In genomic region chr7:83655951-83656556, GRCh38 we compare ENCODE assay signal across 8 cellular contexts. TPM values are rescaled to one million over a fixed set of nuclear protein-coding genes. Genes with fewer than 3 reads are reported as not detected.
DNase-seq lines count a peak whose midpoint lies in the region; ATAC-seq, FAIRE-seq and TF ChIP-seq lines count a peak whose summit lies in the region.

No MANE protein-coding gene starts in this region.

- CTCF ChIA-PET in endothelial cell of umbilical vein (lab: Charles Lee) = interaction anchor here (0.6 to 1.3 kb wide), 7 partner anchors 9 to 845 kb away, joined by 3 to 6 read pairs (median 3); no protein-coding TSS in a partner anchor

- H3K27ac ChIP-seq in OCI-LY1 (ENCODE audit: low read depth, low read length, poor library complexity, severe bottlenecking) (no peak overlapping the region), endothelial cell of umbilical vein (ENCODE audit: insufficient read depth, low read depth, low read length) (no peak overlapping the region)

- H3K79me2 ChIP-seq in OCI-LY1 (ENCODE audit: insufficient read depth, low read length) (no peaks in the 10 kb centered on the region), endothelial cell of umbilical vein (ENCODE audit: control insufficient read depth, insufficient read depth, low read length) (no peaks in the 10 kb centered on the region)

- H4K20me1 ChIP-seq in OCI-LY1 (ENCODE audit: insufficient read depth, low read length) (no peaks in the 10 kb centered on the region; the same call in 1 of the 2 replicates), endothelial cell of umbilical vein (replicated peaks; ENCODE audit: control insufficient read depth, extremely low read depth, insufficient read depth, low read length) (no peaks in the 10 kb centered on the region)

- intact Hi-C loops in endothelial cell of umbilical vein (cut with micrococcal nuclease) = loop anchor here (1.0 to 5.0 kb wide), 3 partner anchors 139 to 914 kb away; no protein-coding TSS in a partner anchor

- TF ChIP-seq CTCF in OCI-LY1 (IDR thresholded peaks at IDR 0.05; ENCODE audit: low read length) (peak; percentile 94), endothelial cell of umbilical vein (IDR thresholded peaks at IDR 0.05; ENCODE audit: extremely low read depth in 1 of 2, insufficient read depth in 1 of 2, low read depth in 1 of 2, low read length in 2 of 2) (peak; percentile 52 to 64)

- H3K4me1 ChIP-seq in OCI-LY1 (ENCODE audit: insufficient read depth, low read length, severe bottlenecking) = no peaks in the 10 kb centered on the region
- H3K4me1 ChIP-seq in endothelial cell of umbilical vein (ENCODE audit: control insufficient read depth, extremely low read depth, insufficient read depth, low read length) = no peaks in the 10 kb centered on the region

- H3K4me2 ChIP-seq in OCI-LY1 (ENCODE audit: low read length) (no peak overlapping the region), endothelial cell of umbilical vein (ENCODE audit: insufficient read depth, low read length) (no peak overlapping the region)

- peak; percentile 31 for DNase-seq in COR-L47 (lab: John Stamatoyannopoulos, UW)
- peak; percentile 64 for DNase-seq in endothelial cell of umbilical vein (ENCODE audit: low read depth, low spot score)
- DNase-seq in pons (ENCODE audit: low spot score) = peak; percentile 58
- no peak for DNase-seq in HuH-7.5 (ENCODE audit: low spot score)

- POLR2A ChIA-PET in endothelial cell of umbilical vein (lab: Charles Lee) = no interaction called here

- FAIRE-seq in endothelial cell of umbilical vein (lab: Jason Lieb, UNC) = peak; percentile 61

- H3K4me3 ChIP-seq in OCI-LY1 (ENCODE audit: low read depth, low read length, poor library complexity, severe bottlenecking) (no peak overlapping the region), endothelial cell of umbilical vein (replicated peaks in 1 of 3; ENCODE audit: insufficient read depth in 1 of 3, low read depth in 1 of 3, low read length in 3 of 3) (no peak overlapping the region)

- no peaks in the 10 kb centered on the region for H3K9me3 ChIP-seq in OCI-LY1 (ENCODE audit: low read length)
- no peaks in the 10 kb centered on the region for H3K9me3 ChIP-seq in endothelial cell of umbilical vein (replicated peaks; ENCODE audit: control insufficient read depth, insufficient read depth, low read length)

- ATAC-seq in GM19025 (IDR thresholded peaks at IDR 0.05; ENCODE audit: low read depth, unreplicated experiment) (peak; percentile 68), HG03520 (IDR thresholded peaks at IDR 0.05; ENCODE audit: unreplicated experiment) (peak; percentile 77), HG02763 (IDR thresholded peaks at IDR 0.05; ENCODE audit: unreplicated experiment) (no peak)

- no peak overlapping the region for H3K9ac ChIP-seq in OCI-LY1 (ENCODE audit: low read length)
- no peak overlapping the region for H3K9ac ChIP-seq in endothelial cell of umbilical vein (replicated peaks; ENCODE audit: extremely low read depth, insufficient read depth, low read length)

- no peaks in the 10 kb centered on the region for H3K36me3 ChIP-seq in OCI-LY1 (ENCODE audit: insufficient read depth, low read length)
- no peaks in the 10 kb centered on the region for H3K36me3 ChIP-seq in endothelial cell of umbilical vein (ENCODE audit: control insufficient read depth in 2 of 2, extremely low read depth in 1 of 2, insufficient read depth in 2 of 2, low read length in 2 of 2)

- dilution Hi-C loops in endothelial cell of umbilical vein (cut with MboI; ENCODE audit: extremely low pct_ligation_motif_present, low sequenced_read_pairs) = no loop called here

- no peak overlapping the region for H2AFZ ChIP-seq in OCI-LY1 (ENCODE audit: low read length)
- no peak overlapping the region for H2AFZ ChIP-seq in endothelial cell of umbilical vein (ENCODE audit: low read depth, low read length)

- no peaks in the 10 kb centered on the region for H3K9me2 ChIP-seq in OCI-LY1 (ENCODE audit: low read depth, low read length)

- BruUV-seq in endothelial cell of umbilical vein (replicated peaks; lab: Mats Ljungman, UMichigan) = no TSS peak

- H3K27me3 ChIP-seq in OCI-LY1 (ENCODE audit: insufficient read depth, low read length) (no peaks in the 10 kb centered on the region), endothelial cell of umbilical vein (ENCODE audit: control insufficient read depth in 2 of 2, insufficient read depth in 2 of 2, low read length in 2 of 2) (peaks cover 10 to 14% of the 10 kb centered on the region in 2 experiments)

- no peak for TF ChIP-seq POLR2A in endothelial cell of umbilical vein (IDR thresholded peaks at IDR 0.05; ENCODE audit: low read depth, low read length)

- no peaks in the 10 kb centered on the region for H3F3A ChIP-seq in OCI-LY1 (ENCODE audit: insufficient read depth, low read length)

- no peaks in the 10 kb centered on the region for H3K9me1 ChIP-seq in endothelial cell of umbilical vein (replicated peaks; ENCODE audit: control insufficient read depth, extremely low read depth, insufficient read depth, low read length)

TF ChIP-seq in endothelial cell of umbilical vein, 7 proteins besides CTCF, POLR2A, EP300 and RAD21:
- TF ChIP-seq MYC (IDR thresholded peaks at IDR 0.05; ENCODE audit: low read depth, low read length) (no peak), JUN (IDR thresholded peaks at IDR 0.05; ENCODE audit: borderline replicate concordance, insufficient read depth, insufficient read length, low read depth) (no peak), GATA2 (IDR thresholded peaks at IDR 0.05; ENCODE audit: insufficient read depth, insufficient read length, low read depth, low read length) (no peak), MAX (IDR thresholded peaks at IDR 0.05; ENCODE audit: insufficient read depth, insufficient read length) (no peak), EZH2 (IDR thresholded peaks at IDR 0.05; ENCODE audit: borderline replicate concordance, low read depth, low read length, severe bottlenecking) (no peak), POLR2AphosphoS5 (IDR thresholded peaks at IDR 0.05; ENCODE audit: insufficient read depth, low read depth, low read length) (no peak), FOS (IDR thresholded peaks at IDR 0.05; ENCODE audit: borderline replicate concordance, insufficient read depth, low read length) (no peak)

RNA-seq across cellular contexts. Expression of gene SEMA3E, which starts 7.1 kb away (rescaled TPM):
- not detected in 2 replicates for total RNA-seq in endothelial cell of umbilical vein
- not detected in 2 replicates for polyA plus RNA-seq in endothelial cell of umbilical vein
- not detected in 2 replicates for polyA plus RNA-seq in endothelial cell of umbilical vein (2011; cell fraction: cytosol; rRNA removed)
- polyA plus RNA-seq in endothelial cell of umbilical vein (2011; cell fraction: nucleus; rRNA removed) = not detected in 2 replicates
- polyA plus RNA-seq in endothelial cell of umbilical vein (2012) = not detected in 2 replicates
- not detected in 2 replicates for polyA minus RNA-seq in endothelial cell of umbilical vein
- polyA minus RNA-seq in endothelial cell of umbilical vein (2011; cell fraction: cytosol; rRNA and poly(A)+ RNA removed) = not detected
- polyA minus RNA-seq in endothelial cell of umbilical vein (2011; cell fraction: nucleus; rRNA and poly(A)+ RNA removed) = not detected in 2 replicates
